8 cellular contexts compared by ENCODE assay signal in genomic region chr1:109239580-109240068, GRCh38. TPM values are rescaled to one million over a fixed set of nuclear protein-coding genes. Genes with fewer than 3 reads are reported as not detected.
DNase-seq lines count a peak whose midpoint lies in the region; ATAC-seq and TF ChIP-seq lines count a peak whose summit lies in the region.

No MANE protein-coding gene starts in this region.

- H3F3A ChIP-seq in smooth muscle cell (ENCODE audit: low read depth): peaks cover 19% of the 10 kb centered on the region

- in situ Hi-C loops in GM13976 (cut with MboI; ENCODE audit: low sequenced_read_pairs, unreplicated experiment): no loop called here

- no peak overlapping the region for H3K4me2 ChIP-seq in Karpas-422 (ENCODE audit: low read depth, low read length, poor library complexity, severe bottlenecking)
- H3K4me2 ChIP-seq in smooth muscle cell: no peak overlapping the region

- ATAC-seq in GM21737 (IDR thresholded peaks at IDR 0.05; ENCODE audit: unreplicated experiment): no peak
- ATAC-seq in GM18519 (IDR thresholded peaks at IDR 0.05; ENCODE audit: low FRiP score, unreplicated experiment): no peak

- TF ChIP-seq CTCF in GM13976 (IDR thresholded peaks at IDR 0.05; ENCODE audit: borderline replicate concordance, control extremely low read depth, extremely low read depth, insufficient read depth, missing control alignments) (peak; percentile 38), WI38 (IDR thresholded peaks at IDR 0.05; ENCODE audit: low read depth, low read length) (peak; percentile 73), smooth muscle cell (IDR thresholded peaks at IDR 0.05; ENCODE audit: borderline replicate concordance, insufficient read depth, poor library complexity, severe bottlenecking) (peak; percentile 55)

- H3K4me1 ChIP-seq in Karpas-422 (ENCODE audit: low read length) (no peaks in the 10 kb centered on the region), smooth muscle cell (ENCODE audit: low read depth) (peaks cover 21% of the 10 kb centered on the region)

- H4K20me1 ChIP-seq in Karpas-422 (ENCODE audit: insufficient read depth, low read depth, low read length): peaks cover 3% of the 10 kb centered on the region; the same call in 1 of the 2 replicates
- peaks cover 5% of the 10 kb centered on the region for H4K20me1 ChIP-seq in smooth muscle cell (ENCODE audit: low read depth)

- no peaks in the 10 kb centered on the region for H3K9me2 ChIP-seq in Karpas-422 (replicated peaks; ENCODE audit: insufficient read depth, low read length)

- no peak overlapping the region for H2AFZ ChIP-seq in Karpas-422 (ENCODE audit: low read length)
- no peak overlapping the region for H2AFZ ChIP-seq in smooth muscle cell (ENCODE audit: low read depth)

- 80% methylated on average over 3 of the region's 3 CpGs for WGBS in smooth muscle cell (ENCODE audit: low lambda C conversion rate)

- DNase-seq in AG20443 (ENCODE audit: low spot score): peak; percentile 62
- peak; percentile 77 for DNase-seq in GM13976 (ENCODE audit: low spot score)
- DNase-seq in Karpas-422: peak; percentile 85
- peak; percentile 74 for DNase-seq in germinal center (ENCODE audit: low spot score)
- no peak for DNase-seq in smooth muscle cell (lab: John Stamatoyannopoulos, UW; ENCODE audit: unreplicated experiment)

- no peaks in the 10 kb centered on the region for H3K79me2 ChIP-seq in Karpas-422 (ENCODE audit: low read length)
- no peaks in the 10 kb centered on the region for H3K79me2 ChIP-seq in smooth muscle cell (ENCODE audit: low read depth)

- no peak overlapping the region for H3K27ac ChIP-seq in Karpas-422 (ENCODE audit: low read length)
- peak overlapping the region; percentile 40 for H3K27ac ChIP-seq in smooth muscle cell (ENCODE audit: low read depth)

- no peak overlapping the region for H3K4me3 ChIP-seq in Karpas-422 (ENCODE audit: low read length)
- no peak overlapping the region for H3K4me3 ChIP-seq in WI38 (ENCODE audit: low read depth, low read length)
- no peak overlapping the region for H3K4me3 ChIP-seq in smooth muscle cell

- peaks cover 14% of the 10 kb centered on the region for H3K36me3 ChIP-seq in Karpas-422 (ENCODE audit: insufficient read depth, low read length)
- H3K36me3 ChIP-seq in smooth muscle cell (ENCODE audit: low read depth): peaks cover 18% of the 10 kb centered on the region

- H3K9ac ChIP-seq in Karpas-422 (ENCODE audit: low read length): no peak overlapping the region
- no peak overlapping the region for H3K9ac ChIP-seq in smooth muscle cell (ENCODE audit: low read depth)

- H3K9me3 ChIP-seq in Karpas-422 (ENCODE audit: low read length) (no peaks in the 10 kb centered on the region), smooth muscle cell (replicated peaks; ENCODE audit: low read depth) (no peaks in the 10 kb centered on the region)

- H3K27me3 ChIP-seq in Karpas-422 (ENCODE audit: low read length) (no peaks in the 10 kb centered on the region), smooth muscle cell (ENCODE audit: low read depth) (no peaks in the 10 kb centered on the region)

RNA-seq across cellular contexts. Expression of gene CELSR2, which starts 9.7 kb away (rescaled TPM):
- total RNA-seq in Karpas-422 (2014; rRNA removed; shearing (Covaris generic); ENCODE audit: low replicate concordance): 0.43 and 1.2 TPM in 2 replicates
- total RNA-seq in smooth muscle cell: 2.9 and 3.6 TPM in 2 replicates
- 1.8 and 5.1 TPM in 2 replicates for polyA plus RNA-seq in smooth muscle cell

RNA-seq across cellular contexts. Expression of gene SARS1, which starts 25.9 kb away (rescaled TPM):
- total RNA-seq in Karpas-422 (2014; rRNA removed; shearing (Covaris generic); ENCODE audit: low replicate concordance): 184 and 248 TPM in 2 replicates
- total RNA-seq in smooth muscle cell: 157 and 164 TPM in 2 replicates
- 165 and 176 TPM in 2 replicates for polyA plus RNA-seq in smooth muscle cell

RNA-seq across cellular contexts. Expression of gene PSRC1, which starts 43.3 kb away (rescaled TPM):
- total RNA-seq in Karpas-422 (2014; rRNA removed; shearing (Covaris generic); ENCODE audit: low replicate concordance): 6.3 and 24.2 TPM in 2 replicates
- total RNA-seq in smooth muscle cell: 5.5 and 5.7 TPM in 2 replicates
- polyA plus RNA-seq in smooth muscle cell: 9.0 and 10.8 TPM in 2 replicates
